ENCODE assay signal across 15 cellular contexts in the genomic region with DNA sequence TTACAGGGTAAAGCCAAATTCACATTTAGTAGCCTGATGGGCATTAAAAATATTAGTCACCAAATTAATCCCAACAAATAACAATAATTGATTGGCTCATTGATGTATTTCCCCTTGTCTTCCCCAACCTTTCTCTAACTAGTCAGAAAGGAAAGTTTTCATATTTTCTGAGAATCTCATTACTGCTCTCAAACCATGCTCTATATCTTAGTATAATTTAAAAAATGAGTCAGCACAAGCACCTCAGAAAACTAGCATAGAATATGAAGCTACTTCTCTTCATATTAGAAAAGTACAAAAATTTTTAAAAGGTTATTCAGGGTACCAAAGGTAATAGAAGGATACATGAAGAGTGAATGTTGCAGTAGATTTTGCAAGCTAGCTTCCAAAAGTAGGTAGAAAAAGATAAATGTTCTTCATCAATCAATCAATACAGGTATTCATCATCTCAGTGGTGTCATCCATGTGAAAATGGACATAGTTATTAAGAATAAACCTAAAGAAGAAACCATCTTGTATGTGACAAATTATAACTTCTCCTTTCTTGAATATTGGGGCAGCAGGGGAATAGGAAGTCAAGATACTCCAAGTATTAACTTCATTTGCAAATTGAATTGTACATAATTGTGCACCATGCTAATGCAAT. TPM values are rescaled to one million over a fixed set of nuclear protein-coding genes. Genes with fewer than 3 reads are reported as not detected.
DNase-seq lines count a peak whose midpoint lies in the region; ATAC-seq and TF ChIP-seq lines count a peak whose summit lies in the region.
"Had no signal": no experiment of that assay in that cellular context is flagged by ENCODE, and none has a peak within 500 bp of the region (broad histone marks: within the 10 kb centered on the region; RNA-seq: fewer than 3 reads in every experiment).

No MANE protein-coding gene starts in this region.

- intact Hi-C loops in transverse colon (cut with DNase I; ENCODE audit: low total_unique reads): no loop called here

- TF ChIP-seq EP300 in transverse colon (IDR thresholded peaks at IDR 0.05; ENCODE audit: low read depth): no peak

- no peaks in the 10 kb centered on the region for H3K9me3 Mint-ChIP-seq in activated naive CD4-positive, alpha-beta T cell treated with anti-CD3 and anti-CD28 coated beads, Interleukin-2, amount 10 ng/mL, durations not matched to agents 7 days and 5 days
- no peaks in the 10 kb centered on the region for H3K9me3 Mint-ChIP-seq in T-cell
- H3K9me3 Mint-ChIP-seq: nephron had no signal

- H3K4me3 ChIP-seq in effector memory CD4-positive, alpha-beta T cell (ENCODE audit: insufficient read depth, low read depth, low read length, poor library complexity, severe bottlenecking): peak overlapping the region; percentile 85
- H3K4me3 ChIP-seq in transverse colon (no peak overlapping the region), foreskin fibroblast (ENCODE audit: low read depth in 1 of 2, low read length in 2 of 2) (no peak overlapping the region)
- H3K4me3 ChIP-seq: lower lobe of right lung, prostate gland, SJSA1, suprapubic skin had no signal

- H3K36me3 ChIP-seq in effector memory CD4-positive, alpha-beta T cell (ENCODE audit: control insufficient read depth, insufficient read depth, low read length): no peaks in the 10 kb centered on the region
- no peaks in the 10 kb centered on the region for H3K36me3 ChIP-seq in transverse colon
- H3K36me3 ChIP-seq: lower lobe of right lung, prostate gland, suprapubic skin had no signal

- H3K36me3 Mint-ChIP-seq in activated naive CD4-positive, alpha-beta T cell treated with anti-CD3 and anti-CD28 coated beads, Interleukin-2, amount 10 ng/mL, durations not matched to agents 7 days and 5 days: peaks cover 42% of the 10 kb centered on the region
- peaks cover 18% of the 10 kb centered on the region for H3K36me3 Mint-ChIP-seq in T-cell

- H3K4me1 Mint-ChIP-seq in activated naive CD4-positive, alpha-beta T cell treated with anti-CD3 and anti-CD28 coated beads, Interleukin-2, amount 10 ng/mL, durations not matched to agents 7 days and 5 days: peaks cover 75% of the 10 kb centered on the region
- H3K4me1 Mint-ChIP-seq in T-cell: peaks cover 76 to 86% (median 78%) of the 10 kb centered on the region in 3 donors

- no peak for TF ChIP-seq CTCF in transverse colon (IDR thresholded peaks at IDR 0.05)
- no peak for TF ChIP-seq CTCF in foreskin fibroblast (IDR thresholded peaks at IDR 0.05; ENCODE audit: low read depth, low read length)

- H3K4me3 Mint-ChIP-seq in activated naive CD4-positive, alpha-beta T cell treated with anti-CD3 and anti-CD28 coated beads, Interleukin-2, amount 10 ng/mL, durations not matched to agents 7 days and 5 days: peak overlapping the region; percentile 95
- peak overlapping the region; percentile 95 to 100 (median 96) for H3K4me3 Mint-ChIP-seq in T-cell
- H3K4me3 Mint-ChIP-seq: nephron had no signal

- no peaks in the 10 kb centered on the region for H3K27me3 Mint-ChIP-seq in activated naive CD4-positive, alpha-beta T cell treated with anti-CD3 and anti-CD28 coated beads, Interleukin-2, amount 10 ng/mL, durations not matched to agents 7 days and 5 days
- no peaks in the 10 kb centered on the region for H3K27me3 Mint-ChIP-seq in T-cell

- in situ Hi-C loops in transverse colon (cut with MboI; ENCODE audit: low pct_ligation_motif_present in 1 of 4, low pct_unique_long_range_greater_than_20kb in 1 of 4, low sequenced_read_pairs in 3 of 4): no loop called here

- H3K9me3 ChIP-seq in effector memory CD4-positive, alpha-beta T cell (ENCODE audit: control insufficient read depth, low read length): no peaks in the 10 kb centered on the region
- H3K9me3 ChIP-seq in transverse colon: no peaks in the 10 kb centered on the region
- H3K9me3 ChIP-seq: lower lobe of right lung, prostate gland, suprapubic skin had no signal

- ATAC-seq in T-cell (replicated peaks in 1 of 4): no peak
- ATAC-seq in GM21576 (IDR thresholded peaks at IDR 0.05; ENCODE audit: unreplicated experiment): no peak
- no peak for ATAC-seq in HG02885 (IDR thresholded peaks at IDR 0.05; ENCODE audit: poor library complexity, unreplicated experiment)
- ATAC-seq: lower lobe of right lung had no signal

- peak overlapping the region; percentile 91 for H3K27ac Mint-ChIP-seq in activated naive CD4-positive, alpha-beta T cell treated with anti-CD3 and anti-CD28 coated beads, Interleukin-2, amount 10 ng/mL, durations not matched to agents 7 days and 5 days
- peak overlapping the region; percentile 92 to 95 for H3K27ac Mint-ChIP-seq in T-cell
- H3K27ac Mint-ChIP-seq: nephron had no signal

- POLR2A ChIA-PET in T-cell (lab: Charles Lee): interaction anchor here (0.5 to 11.7 kb wide), 3 partner anchors 23 kb away, joined by 4 to 147 read pairs (median 7); no protein-coding TSS in a partner anchor

- CTCF ChIA-PET in activated naive CD4-positive, alpha-beta T cell treated with anti-CD3 and anti-CD28 coated beads, Interleukin-2, amount 10 ng/mL, durations not matched to agents 7 days and 5 days (lab: Charles Lee): interaction anchor here (3.5 kb wide), 1 partner anchor 49 kb away, joined by 19 read pairs; no protein-coding TSS in a partner anchor
- CTCF ChIA-PET in T-cell (lab: Charles Lee): interaction anchor here in 1 of 2 donors (1.2 to 1.3 kb wide), 2 partner anchors 48 to 49 kb away, joined by 3 to 4 read pairs; no protein-coding TSS in a partner anchor

- DNase-seq in activated naive CD4-positive, alpha-beta T cell treated with anti-CD3 and anti-CD28 coated beads, Interleukin-2, amount 10 ng/mL, durations not matched to agents 7 days and 5 days: no peak
- DNase-seq in activated naive CD4-positive, alpha-beta T cell treated with anti-CD3 and anti-CD28 coated beads, Interleukin-2, amount 50 U/mL, for 16 hours: no peak
- DNase-seq in T-cell (no peak), transverse colon (no peak), foreskin fibroblast (no peak)
- DNase-seq in effector memory CD4-positive, alpha-beta T cell: no peak
- DNase-seq: DMS153, lower lobe of right lung had no signal

- TF ChIP-seq POLR2A in transverse colon (IDR thresholded peaks at IDR 0.05): no peak

- H3K4me1 ChIP-seq in effector memory CD4-positive, alpha-beta T cell (ENCODE audit: control insufficient read depth, insufficient read depth, low read length, poor library complexity, severe bottlenecking): peaks cover 26% of the 10 kb centered on the region
- H3K4me1 ChIP-seq in transverse colon: peaks cover 0 to 80% (median 31%) of the 10 kb centered on the region in 4 donors
- H3K4me1 ChIP-seq: prostate gland had no signal

- H3K27ac ChIP-seq in effector memory CD4-positive, alpha-beta T cell (ENCODE audit: insufficient read depth, low read length, poor library complexity, severe bottlenecking): peak overlapping the region; percentile 79
- peak overlapping the region; percentile 19 to 65 (median 34) for H3K27ac ChIP-seq in transverse colon
- H3K27ac ChIP-seq: lower lobe of right lung, prostate gland, suprapubic skin, VCaP had no signal

- H3K27me3 ChIP-seq in effector memory CD4-positive, alpha-beta T cell (replicated peaks; ENCODE audit: control insufficient read depth, insufficient read depth, low read length, poor library complexity, severe bottlenecking): no peaks in the 10 kb centered on the region
- H3K27me3 ChIP-seq in transverse colon: no peaks in the 10 kb centered on the region
- H3K27me3 ChIP-seq: SJSA1, suprapubic skin had no signal

RNA-seq across cellular contexts. Expression of gene STAT5B, which starts 4.8 kb away (rescaled TPM):
- 100 to 1,000 TPM; 178 to 205 (median 186) TPM for total RNA-seq in T-cell
- total RNA-seq in transverse colon: 100 to 1,000 TPM in 2 of 4 donors, 10 to 100 TPM in 2; 51.3 to 151 (median 79.1) TPM

RNA-seq across cellular contexts. Expression of gene STAT5A, which starts 16.9 kb away (rescaled TPM):
- total RNA-seq in T-cell (100 to 1,000 TPM; 141 to 160 (median 147) TPM), transverse colon (10 to 100 TPM; 36.2 to 93.7 (median 50.3) TPM)
